ENCODE assay signal across 17 cellular contexts in the genomic region with DNA sequence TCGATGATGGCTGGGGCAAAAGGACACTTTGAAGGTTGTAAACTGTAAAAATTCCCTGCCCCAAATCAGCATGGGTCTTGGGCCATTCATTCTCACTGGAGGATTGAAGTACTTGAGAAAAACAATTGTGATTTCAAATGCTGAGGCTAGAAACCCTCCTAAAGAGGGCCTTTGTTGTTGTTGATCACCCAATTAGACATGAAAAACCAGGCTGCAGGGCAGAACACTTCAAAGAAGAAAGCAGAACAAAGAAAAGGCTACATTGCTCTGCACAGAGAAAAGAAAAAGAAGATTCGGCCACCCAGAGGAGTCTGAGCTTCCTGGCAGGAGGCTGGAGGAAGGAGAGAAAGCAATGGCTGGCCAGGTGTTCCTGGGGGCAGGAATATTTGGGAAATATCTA.
"Had no signal": no experiment of that assay in that cellular context is flagged by ENCODE, and none has a peak within 500 bp of the region (broad histone marks: within the 10 kb centered on the region; RNA-seq: fewer than 3 reads in every experiment).

No MANE protein-coding gene starts in this region.

- H3K27ac ChIP-seq: esophagus squamous epithelium, left ventricle myocardium inferior, lower lobe of right lung, pancreas had no signal

- H3K27me3 ChIP-seq: esophagus squamous epithelium, pancreas had no signal

- H3K36me3 ChIP-seq: esophagus squamous epithelium, left ventricle myocardium inferior, lower lobe of right lung, pancreas had no signal

- FAIRE-seq: kidney, pancreas, small intestine, urothelium cell line had no signal

- H3K4me1 ChIP-seq: esophagus squamous epithelium, left ventricle myocardium inferior, lower lobe of right lung, pancreas had no signal

- ATAC-seq: left cardiac atrium; lower lobe of right lung; natural killer cell treated with Interleukin-12 subunit alpha and Interleukin-12 subunit beta and Interleukin-15 and Interleukin-18, amount 100 ng/mL, for 72 hours; pancreas; right cardiac atrium had no signal

- DNase-seq: effector memory CD4-positive, alpha-beta T cell; esophagus squamous epithelium; foreskin fibroblast; kidney; left cardiac atrium; left ventricle myocardium inferior; lower lobe of right lung; midbrain; occipital lobe; pancreas; right cardiac atrium; small intestine; stimulated activated CD4-positive, alpha-beta T cell treated with anti-CD3 and anti-CD28 coated beads, Interleukin-2, amount 100 ng/mL, for 48 hours; stimulated activated naive CD4-positive, alpha-beta T cell treated with Interleukin-2 at 50 U/mL for 16 hours; trophoblast cell had no signal

- H3K4me3 ChIP-seq: esophagus squamous epithelium, left ventricle myocardium inferior, lower lobe of right lung, pancreas had no signal

- H3K9me3 ChIP-seq: esophagus squamous epithelium, lower lobe of right lung, pancreas had no signal
